Comparison of ENCODE assay signal across 17 cellular contexts in the genomic region with DNA sequence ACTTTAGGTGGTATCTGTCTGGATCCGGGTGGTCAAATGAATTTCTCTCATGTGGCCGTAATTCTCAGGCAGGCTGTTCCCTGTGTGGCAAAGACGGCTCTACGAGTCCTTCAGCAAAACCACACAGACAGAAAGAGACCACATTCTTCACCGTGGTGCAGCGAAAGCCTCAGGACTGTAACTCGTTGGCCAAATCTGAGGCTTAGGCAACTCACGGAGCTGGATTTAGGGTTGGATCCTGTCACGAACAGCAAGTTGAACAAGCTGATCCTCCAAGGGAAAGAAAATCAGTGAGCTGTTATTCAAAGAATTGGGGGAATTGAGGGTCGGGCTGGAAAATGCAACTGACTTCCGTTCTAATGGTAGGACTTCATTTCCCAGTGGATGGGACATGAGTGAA.
DNase-seq lines count a peak whose midpoint lies in the region; ATAC-seq, FAIRE-seq and TF ChIP-seq lines count a peak whose summit lies in the region.
"Had no signal": no experiment of that assay in that cellular context is flagged by ENCODE, and none has a peak within 500 bp of the region (broad histone marks: within the 10 kb centered on the region; RNA-seq: fewer than 3 reads in every experiment).

No MANE protein-coding gene starts in this region.

- peak overlapping the region; percentile 40 for H3K4me2 ChIP-seq in K562 (ENCODE audit: insufficient read depth, low read length)
- H3K4me2 ChIP-seq in osteoblast (ENCODE audit: insufficient read depth, low read length) = peak overlapping the region; percentile 2

- H3K4me3 ChIP-seq in NB4 (ENCODE audit: low read depth, low read length) = no peak overlapping the region
- no peak overlapping the region for H3K4me3 ChIP-seq in K562
- no peak overlapping the region for H3K4me3 ChIP-seq in osteoblast (ENCODE audit: insufficient read depth, low read length)
- H3K4me3 ChIP-seq in tibial artery = peak overlapping the region in 1 of 2 donors; percentile 32
- H3K4me3 ChIP-seq: SJSA1 had no signal

- H3K9me3 ChIP-seq in K562 (replicated peaks; ENCODE audit: control insufficient read depth, insufficient read depth, low read depth, low read length) = no peaks in the 10 kb centered on the region
- H3K9me3 ChIP-seq in osteoblast (ENCODE audit: low read depth, low read length) = no peaks in the 10 kb centered on the region
- H3K9me3 ChIP-seq in tibial artery = no peaks in the 10 kb centered on the region
- H3K9me3 ChIP-seq: SJSA1 had no signal

- FAIRE-seq in K562 (lab: Jason Lieb, UNC) = no peak
- FAIRE-seq: D721Med had no signal

- intact Hi-C loops in K562 (cut with micrococcal nuclease) (no loop called here), tibial artery (cut with DNase I; ENCODE audit: low total_unique reads) (no loop called here)

- peak; percentile 58; the same call in 2 of the 3 replicates for ATAC-seq in K562

- 4% methylated on average over 11 of the region's 11 CpGs for WGBS in K562 (ENCODE audit: insufficient coverage, low coverage, missing lambda C conversion rate)

- no TSS peak for BruUV-seq in K562 (replicated peaks; lab: Mats Ljungman, UMichigan)

- peaks cover 0 to 6% of the 10 kb centered on the region in 2 experiments; a peak in 2 of 5 replicates for H3K4me1 ChIP-seq in K562 (replicated peaks in 1 of 2; ENCODE audit: control insufficient read depth in 2 of 2, insufficient read depth in 2 of 2, low read length in 2 of 2)
- H3K4me1 ChIP-seq in osteoblast (ENCODE audit: insufficient read depth, low read length) = no peaks in the 10 kb centered on the region
- H3K4me1 ChIP-seq in tibial artery = peaks cover 0 to 4% (median 0%) of the 10 kb centered on the region in 4 donors

- no peaks in the 10 kb centered on the region for H3K36me3 ChIP-seq in K562 (ENCODE audit: control insufficient read depth, insufficient read depth, low read length)
- no peaks in the 10 kb centered on the region for H3K36me3 ChIP-seq in osteoblast (ENCODE audit: insufficient read depth, low read length)
- no peaks in the 10 kb centered on the region for H3K36me3 ChIP-seq in tibial artery
- H3K36me3 ChIP-seq: SJSA1 had no signal

- H4K20me1 ChIP-seq in K562 (replicated peaks; ENCODE audit: control insufficient read depth, insufficient read depth, low read length) (no peaks in the 10 kb centered on the region), osteoblast (ENCODE audit: insufficient read depth, low read length) (no peaks in the 10 kb centered on the region)

- TF ChIP-seq POLR2A in NB4 (IDR thresholded peaks at IDR 0.05; ENCODE audit: extremely low read depth, insufficient read length) (no peak), K562 (conservative IDR thresholded peaks at IDR 0.05) (no peak)

- H3K79me2 ChIP-seq in K562 (ENCODE audit: control insufficient read depth, insufficient read depth, low read length) (no peaks in the 10 kb centered on the region), osteoblast (ENCODE audit: insufficient read depth, low read length) (no peaks in the 10 kb centered on the region)

- no peak for TF ChIP-seq RAD21 in K562 (CRISPR knock-in tag; conservative IDR thresholded peaks at IDR 0.05 in 1 of 2, IDR thresholded peaks at IDR 0.05 in 1 of 2)

- H3K9ac ChIP-seq in K562 (ENCODE audit: insufficient read depth in 1 of 2, low read depth in 2 of 2, low read length in 2 of 2) = no peak overlapping the region

- peak; percentile 54 for DNase-seq in AG20443 (ENCODE audit: low spot score)
- DNase-seq in NB4 (ENCODE audit: low read depth) = peak; percentile 48
- DNase-seq in K562 (ENCODE audit: extremely low read depth in 1 of 4, low spot score in 3 of 4) = no peak
- DNase-seq in osteoblast (ENCODE audit: insufficient read length, low spot score, missing footprints) = no peak
- DNase-seq in tibial artery = no peak
- DNase-seq in HK-2 (ENCODE audit: unreplicated experiment) = no peak
- DNase-seq in mesenteric fat pad (ENCODE audit: low spot score) = no peak
- DNase-seq in effector CD8-positive, alpha-beta T cell (lab: John Stamatoyannopoulos, UW) = no peak
- DNase-seq: CD8-positive, alpha-beta T cell; H7; Kasumi-1; NCI-H1417 treated with DMSO at 0.1 percent for 48 hours; NCI-H2029; NCI-H510A treated with DMSO at 0.1 percent for 48 hours; RPMI8226 had no signal

- in situ Hi-C loops in K562 (cut with MboI) = no loop called here

- H3K27me3 ChIP-seq in K562 (ENCODE audit: control insufficient read depth in 2 of 2, insufficient read depth in 2 of 2, low read length in 2 of 2) (peaks cover 17 to 25% of the 10 kb centered on the region in 2 experiments), osteoblast (ENCODE audit: insufficient read depth, low read length) (peaks cover 3% of the 10 kb centered on the region), tibial artery (no peaks in the 10 kb centered on the region)

- H3K9me1 ChIP-seq in K562 (ENCODE audit: control insufficient read depth, insufficient read depth, low read length) = no peaks in the 10 kb centered on the region

- H2AFZ ChIP-seq in K562 (ENCODE audit: low read depth, low read length) (peak overlapping the region; percentile 67), osteoblast (ENCODE audit: low read length) (no peak overlapping the region)

- POLR2A ChIA-PET in K562 (lab: Yijun Ruan, JAX) = no interaction called here

- H3K27ac ChIP-seq in K562 (ENCODE audit: extremely low read depth, low read depth, low read length) (no peak overlapping the region), osteoblast (ENCODE audit: low read depth, low read length) (no peak overlapping the region), tibial artery (no peak overlapping the region)
- H3K27ac ChIP-seq: SJSA1 had no signal

- TF ChIP-seq EP300 in K562 (IDR thresholded peaks at IDR 0.05; ENCODE audit: low read length) = no peak

- TF ChIP-seq CTCF in NB4 (IDR thresholded peaks at IDR 0.05; ENCODE audit: low read depth, low read length) = no peak
- TF ChIP-seq CTCF in K562 (IDR thresholded peaks at IDR 0.05 in 2 of 3, conservative IDR thresholded peaks at IDR 0.05 in 1 of 3; ENCODE audit: insufficient read depth in 2 of 3, low read depth in 1 of 3, low read length in 3 of 3) = no peak
- TF ChIP-seq CTCF in osteoblast (IDR thresholded peaks at IDR 0.05; ENCODE audit: extremely low read depth, low read depth, low read length) = no peak
- TF ChIP-seq CTCF in tibial artery (IDR thresholded peaks at IDR 0.05) = no peak

- CTCF ChIA-PET in K562 (lab: Yijun Ruan, JAX; ENCODE audit: low intra/inter-chr PET ratio) = no interaction called here

TF ChIP-seq in K562, 482 proteins besides CTCF, POLR2A, EP300 and RAD21:
- TF ChIP-seq SETDB1 (IDR thresholded peaks at IDR 0.05; ENCODE audit: low read length) = no peak
- TF ChIP-seq, protein P1, sequence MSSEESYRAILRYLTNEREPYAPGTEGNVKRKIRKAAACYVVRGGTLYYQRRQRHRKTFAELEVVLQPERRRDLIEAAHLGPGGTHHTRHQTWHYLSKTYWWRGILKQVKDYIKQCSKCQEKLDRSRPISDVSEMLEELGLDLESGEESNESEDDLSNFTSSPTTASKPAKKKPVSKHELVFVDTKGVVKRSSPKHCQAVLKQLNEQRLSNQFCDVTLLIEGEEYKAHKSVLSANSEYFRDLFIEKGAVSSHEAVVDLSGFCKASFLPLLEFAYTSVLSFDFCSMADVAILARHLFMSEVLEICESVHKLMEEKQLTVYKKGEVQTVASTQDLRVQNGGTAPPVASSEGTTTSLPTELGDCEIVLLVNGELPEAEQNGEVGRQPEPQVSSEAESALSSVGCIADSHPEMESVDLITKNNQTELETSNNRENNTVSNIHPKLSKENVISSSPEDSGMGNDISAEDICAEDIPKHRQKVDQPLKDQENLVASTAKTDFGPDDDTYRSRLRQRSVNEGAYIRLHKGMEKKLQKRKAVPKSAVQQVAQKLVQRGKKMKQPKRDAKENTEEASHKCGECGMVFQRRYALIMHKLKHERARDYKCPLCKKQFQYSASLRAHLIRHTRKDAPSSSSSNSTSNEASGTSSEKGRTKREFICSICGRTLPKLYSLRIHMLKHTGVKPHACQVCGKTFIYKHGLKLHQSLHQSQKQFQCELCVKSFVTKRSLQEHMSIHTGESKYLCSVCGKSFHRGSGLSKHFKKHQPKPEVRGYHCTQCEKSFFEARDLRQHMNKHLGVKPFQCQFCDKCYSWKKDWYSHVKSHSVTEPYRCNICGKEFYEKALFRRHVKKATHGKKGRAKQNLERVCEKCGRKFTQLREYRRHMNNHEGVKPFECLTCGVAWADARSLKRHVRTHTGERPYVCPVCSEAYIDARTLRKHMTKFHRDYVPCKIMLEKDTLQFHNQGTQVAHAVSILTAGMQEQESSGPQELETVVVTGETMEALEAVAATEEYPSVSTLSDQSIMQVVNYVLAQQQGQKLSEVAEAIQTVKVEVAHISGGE (CRISPR knock-in tag; IDR thresholded peaks at IDR 0.05) = peak in 1 of 3 experiments; percentile 78; a peak in 2 of 6 replicates
- TF ChIP-seq, protein P2, sequence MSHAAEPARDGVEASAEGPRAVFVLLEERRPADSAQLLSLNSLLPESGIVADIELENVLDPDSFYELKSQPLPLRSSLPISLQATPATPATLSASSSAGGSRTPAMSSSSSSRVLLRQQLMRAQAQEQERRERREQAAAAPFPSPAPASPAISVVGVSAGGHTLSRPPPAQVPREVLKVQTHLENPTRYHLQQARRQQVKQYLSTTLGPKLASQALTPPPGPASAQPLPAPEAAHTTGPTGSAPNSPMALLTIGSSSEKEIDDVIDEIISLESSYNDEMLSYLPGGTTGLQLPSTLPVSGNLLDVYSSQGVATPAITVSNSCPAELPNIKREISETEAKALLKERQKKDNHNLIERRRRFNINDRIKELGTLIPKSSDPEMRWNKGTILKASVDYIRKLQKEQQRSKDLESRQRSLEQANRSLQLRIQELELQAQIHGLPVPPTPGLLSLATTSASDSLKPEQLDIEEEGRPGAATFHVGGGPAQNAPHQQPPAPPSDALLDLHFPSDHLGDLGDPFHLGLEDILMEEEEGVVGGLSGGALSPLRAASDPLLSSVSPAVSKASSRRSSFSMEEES (CRISPR knock-in tag; IDR thresholded peaks at IDR 0.05) = no peak

Comparison
In these comparisons a context has a peak if more than half of its experiments do, and no peak if none do; other contexts are left out.
1. DNase-seq: peak in AG20443 (single experiment) and NB4 (single experiment); none in K562 (0 of 4), osteoblast (single experiment), tibial artery (0 of 2), HK-2 (single experiment), mesenteric fat pad (single experiment) and effector CD8-positive, alpha-beta T cell (single experiment).